In the genomic region with DNA sequence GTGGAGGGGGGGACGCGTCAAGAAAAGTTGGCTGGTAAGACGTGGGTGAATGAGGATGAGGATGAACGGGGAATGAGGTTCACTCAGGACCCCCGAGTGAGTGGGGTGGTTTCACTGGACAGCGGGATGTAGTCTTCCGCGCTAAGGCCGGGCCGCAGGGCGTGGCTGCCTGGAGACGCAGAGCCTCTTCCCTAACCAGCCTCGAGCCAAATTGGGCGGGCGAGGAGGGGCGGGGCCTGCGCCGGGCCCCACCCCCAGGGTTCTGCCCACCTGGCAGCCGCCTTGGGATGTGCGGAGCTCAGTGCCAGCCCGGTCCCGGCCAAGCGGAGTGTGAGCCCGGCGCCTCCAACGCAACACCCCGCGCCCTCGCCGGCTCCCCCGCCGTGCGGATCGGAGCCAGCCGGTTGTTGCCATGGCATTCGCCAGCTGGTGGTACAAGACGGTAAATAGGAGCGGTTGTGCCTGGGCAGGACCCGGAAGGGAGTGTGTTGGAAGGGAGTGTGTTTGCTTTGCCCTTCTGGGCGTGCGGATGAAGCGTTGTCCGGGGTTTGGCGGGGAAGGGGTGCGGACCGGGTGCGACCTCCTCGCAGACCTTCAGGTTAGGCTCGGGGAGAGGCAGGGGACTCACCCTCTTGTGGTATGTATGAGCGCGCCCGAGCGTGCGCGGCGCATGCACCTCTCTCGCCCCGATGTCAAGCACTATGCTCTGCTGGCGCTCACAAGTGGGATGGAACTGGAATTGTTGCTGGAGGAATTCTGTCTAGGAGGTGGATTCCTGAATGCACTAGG, we compare ENCODE assay signal across 1 cellular context.
TF ChIP-seq lines count a peak whose summit lies in the region.

No MANE protein-coding gene starts in this region.

TF ChIP-seq in WTC11, 78 proteins besides CTCF, POLR2A, EP300 and RAD21 (continued from another document):
- peak; percentile 39; the same call in 1 of the 2 replicates for TF ChIP-seq ZNF138 (CRISPR knock-in tag; conservative IDR thresholded peaks at IDR 0.05)
- TF ChIP-seq, protein P1, sequence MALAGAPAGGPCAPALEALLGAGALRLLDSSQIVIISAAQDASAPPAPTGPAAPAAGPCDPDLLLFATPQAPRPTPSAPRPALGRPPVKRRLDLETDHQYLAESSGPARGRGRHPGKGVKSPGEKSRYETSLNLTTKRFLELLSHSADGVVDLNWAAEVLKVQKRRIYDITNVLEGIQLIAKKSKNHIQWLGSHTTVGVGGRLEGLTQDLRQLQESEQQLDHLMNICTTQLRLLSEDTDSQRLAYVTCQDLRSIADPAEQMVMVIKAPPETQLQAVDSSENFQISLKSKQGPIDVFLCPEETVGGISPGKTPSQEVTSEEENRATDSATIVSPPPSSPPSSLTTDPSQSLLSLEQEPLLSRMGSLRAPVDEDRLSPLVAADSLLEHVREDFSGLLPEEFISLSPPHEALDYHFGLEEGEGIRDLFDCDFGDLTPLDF (CRISPR knock-in tag; IDR thresholded peaks at IDR 0.05): no peak
- TF ChIP-seq, protein P2, sequence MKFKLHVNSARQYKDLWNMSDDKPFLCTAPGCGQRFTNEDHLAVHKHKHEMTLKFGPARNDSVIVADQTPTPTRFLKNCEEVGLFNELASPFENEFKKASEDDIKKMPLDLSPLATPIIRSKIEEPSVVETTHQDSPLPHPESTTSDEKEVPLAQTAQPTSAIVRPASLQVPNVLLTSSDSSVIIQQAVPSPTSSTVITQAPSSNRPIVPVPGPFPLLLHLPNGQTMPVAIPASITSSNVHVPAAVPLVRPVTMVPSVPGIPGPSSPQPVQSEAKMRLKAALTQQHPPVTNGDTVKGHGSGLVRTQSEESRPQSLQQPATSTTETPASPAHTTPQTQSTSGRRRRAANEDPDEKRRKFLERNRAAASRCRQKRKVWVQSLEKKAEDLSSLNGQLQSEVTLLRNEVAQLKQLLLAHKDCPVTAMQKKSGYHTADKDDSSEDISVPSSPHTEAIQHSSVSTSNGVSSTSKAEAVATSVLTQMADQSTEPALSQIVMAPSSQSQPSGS (CRISPR knock-in tag; IDR thresholded peaks at IDR 0.05; ENCODE audit: borderline replicate concordance, low read depth): no peak
- TF ChIP-seq, protein P3, sequence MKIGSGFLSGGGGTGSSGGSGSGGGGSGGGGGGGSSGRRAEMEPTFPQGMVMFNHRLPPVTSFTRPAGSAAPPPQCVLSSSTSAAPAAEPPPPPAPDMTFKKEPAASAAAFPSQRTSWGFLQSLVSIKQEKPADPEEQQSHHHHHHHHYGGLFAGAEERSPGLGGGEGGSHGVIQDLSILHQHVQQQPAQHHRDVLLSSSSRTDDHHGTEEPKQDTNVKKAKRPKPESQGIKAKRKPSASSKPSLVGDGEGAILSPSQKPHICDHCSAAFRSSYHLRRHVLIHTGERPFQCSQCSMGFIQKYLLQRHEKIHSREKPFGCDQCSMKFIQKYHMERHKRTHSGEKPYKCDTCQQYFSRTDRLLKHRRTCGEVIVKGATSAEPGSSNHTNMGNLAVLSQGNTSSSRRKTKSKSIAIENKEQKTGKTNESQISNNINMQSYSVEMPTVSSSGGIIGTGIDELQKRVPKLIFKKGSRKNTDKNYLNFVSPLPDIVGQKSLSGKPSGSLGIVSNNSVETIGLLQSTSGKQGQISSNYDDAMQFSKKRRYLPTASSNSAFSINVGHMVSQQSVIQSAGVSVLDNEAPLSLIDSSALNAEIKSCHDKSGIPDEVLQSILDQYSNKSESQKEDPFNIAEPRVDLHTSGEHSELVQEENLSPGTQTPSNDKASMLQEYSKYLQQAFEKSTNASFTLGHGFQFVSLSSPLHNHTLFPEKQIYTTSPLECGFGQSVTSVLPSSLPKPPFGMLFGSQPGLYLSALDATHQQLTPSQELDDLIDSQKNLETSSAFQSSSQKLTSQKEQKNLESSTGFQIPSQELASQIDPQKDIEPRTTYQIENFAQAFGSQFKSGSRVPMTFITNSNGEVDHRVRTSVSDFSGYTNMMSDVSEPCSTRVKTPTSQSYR (CRISPR knock-in tag; IDR thresholded peaks at IDR 0.05): 0 out of 2 replicates have a peak, but pooled peaks have one; percentile 23
